In the genomic region with DNA sequence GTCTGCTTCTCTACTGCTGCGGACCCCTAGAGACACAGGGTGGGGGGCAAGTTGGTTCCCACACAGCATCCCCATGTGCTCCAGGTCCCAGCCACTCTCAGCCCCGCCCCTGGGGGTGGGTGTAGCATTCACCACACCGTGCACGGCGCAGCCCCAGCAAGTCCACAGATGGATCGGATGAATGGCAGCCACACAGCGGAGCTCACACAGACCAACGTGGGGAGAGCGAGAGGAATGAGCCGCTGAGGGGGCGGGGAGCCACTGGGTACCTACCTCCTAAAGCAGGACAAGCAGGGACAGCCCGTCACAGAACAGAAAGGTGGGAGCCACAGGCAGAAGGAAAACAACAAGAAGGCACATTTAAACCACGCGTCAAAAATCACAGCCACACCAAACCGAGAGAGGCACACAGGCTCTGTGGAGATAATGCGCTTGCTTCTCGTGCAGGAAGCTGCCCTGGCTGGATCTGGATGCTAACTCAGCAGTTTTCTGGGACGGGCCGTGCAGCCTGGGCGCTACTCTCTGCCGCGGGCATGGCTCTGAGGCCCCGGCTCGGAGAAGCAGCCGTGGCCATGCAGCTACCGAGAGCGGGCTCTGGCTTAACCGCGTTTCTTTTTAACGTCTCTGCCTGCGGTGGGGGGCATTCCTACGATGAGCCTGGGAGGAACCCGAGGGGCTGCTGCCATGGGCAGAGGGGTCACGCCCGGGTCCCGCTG, we compare ENCODE assay signal across 1 cellular context.
TF ChIP-seq lines count a peak whose summit lies in the region.

No MANE protein-coding gene starts in this region.

TF ChIP-seq in H1, 55 proteins besides CTCF, POLR2A, EP300 and RAD21:
- TF ChIP-seq MAFK (IDR thresholded peaks at IDR 0.05; ENCODE audit: low read depth, low read length) (peak; percentile 28; the same call in 1 of the 2 replicates), GABPA (IDR thresholded peaks at IDR 0.05; ENCODE audit: borderline replicate concordance, insufficient read depth, low read length) (no peak), E2F6 (IDR thresholded peaks at IDR 0.05) (no peak), NANOG (IDR thresholded peaks at IDR 0.05; ENCODE audit: insufficient read depth, low read depth, low read length, poor library complexity, severe bottlenecking) (no peak), ATF3 (IDR thresholded peaks at IDR 0.05; ENCODE audit: insufficient read depth, low read depth, low read length) (no peak), CTBP2 (IDR thresholded peaks at IDR 0.05; ENCODE audit: borderline replicate concordance, insufficient read depth, insufficient read length, low read length) (no peak), SP2 (IDR thresholded peaks at IDR 0.05; ENCODE audit: low read length) (no peak), SAP30 (IDR thresholded peaks at IDR 0.05; ENCODE audit: insufficient read depth, insufficient replicate concordance, low read length) (no peak), HDAC2 (IDR thresholded peaks at IDR 0.05; ENCODE audit: borderline replicate concordance in 1 of 2, low read depth in 2 of 2, low read length in 2 of 2) (no peak)
